In the genomic region with DNA sequence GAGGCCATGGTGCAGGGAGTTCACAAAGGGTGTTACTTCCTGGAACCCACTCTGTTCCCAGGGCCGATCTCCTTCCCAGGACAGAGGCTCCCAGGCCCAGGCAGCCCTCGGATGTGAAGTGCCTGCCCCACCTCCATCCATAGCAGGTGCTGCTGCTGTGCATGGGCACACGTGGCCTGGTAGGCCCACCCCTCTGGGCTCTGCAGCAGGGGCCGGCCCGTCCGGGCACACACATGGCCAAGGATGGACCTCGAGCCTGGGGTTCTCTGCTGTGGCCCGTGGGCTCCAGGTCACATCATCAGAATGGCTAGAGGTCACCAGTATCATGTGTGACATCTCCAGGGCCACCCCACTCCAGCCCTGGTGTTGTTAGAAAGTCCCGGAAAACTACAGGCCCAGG, we compare ENCODE assay signal across 13 cellular contexts.
DNase-seq lines count a peak whose midpoint lies in the region; ATAC-seq and TF ChIP-seq lines count a peak whose summit lies in the region.
"Had no signal": no experiment of that assay in that cellular context is flagged by ENCODE, and none has a peak within 500 bp of the region (broad histone marks: within the 10 kb centered on the region; RNA-seq: fewer than 3 reads in every experiment).

No MANE protein-coding gene starts in this region.

- no peak overlapping the region for H3K9ac ChIP-seq in liver (ENCODE audit: low read depth in 1 of 2, low read length in 2 of 2)

- peaks cover 25% of the 10 kb centered on the region for H3K4me1 Mint-ChIP-seq in activated T-cell treated with anti-CD3 and anti-CD28 coated beads, Interleukin-2, amount 50 U/mL, for 4 hours (ENCODE audit: low read depth)

- H3K9me3 ChIP-seq in liver (ENCODE audit: control insufficient read depth in 4 of 4, low read length in 3 of 4) = no peaks in the 10 kb centered on the region
- no peaks in the 10 kb centered on the region for H3K9me3 ChIP-seq in testis
- H3K9me3 ChIP-seq: pancreas had no signal

- TF ChIP-seq POLR2A in testis (IDR thresholded peaks at IDR 0.05) = no peak

- intact Hi-C loops in testis (cut with DNase I; ENCODE audit: low total_unique reads) = no loop called here

- H3K27me3 Mint-ChIP-seq in activated T-cell treated with anti-CD3 and anti-CD28 coated beads, Interleukin-2, amount 50 U/mL, for 4 hours (ENCODE audit: low read depth) = no peaks in the 10 kb centered on the region
- H3K27me3 Mint-ChIP-seq: stimulated activated naive B cell treated with anti-CD40 and anti-IgM and Interleukin-4, amounts not matched to agents 10 μg/mL and 1 μg/mL and 100 μg/mL, for 72 hours had no signal

- TF ChIP-seq CTCF in liver (IDR thresholded peaks at IDR 0.05; ENCODE audit: low read depth, low read length, missing input control) = no peak
- no peak for TF ChIP-seq CTCF in testis (IDR thresholded peaks at IDR 0.05)

- no peak overlapping the region for H3K4me3 Mint-ChIP-seq in activated T-cell treated with anti-CD3 and anti-CD28 coated beads, Interleukin-2, amount 50 U/mL, for 4 hours
- H3K4me3 Mint-ChIP-seq: stimulated activated naive B cell treated with anti-CD40 and anti-IgM and Interleukin-4, amounts not matched to agents 10 μg/mL and 1 μg/mL and 100 μg/mL, for 72 hours had no signal

- no peaks in the 10 kb centered on the region for H3K36me3 ChIP-seq in H7 (replicated peaks; ENCODE audit: control insufficient read depth, insufficient read depth, low read length)
- H3K36me3 ChIP-seq in liver (ENCODE audit: control insufficient read depth in 4 of 4, insufficient read depth in 3 of 4, low read depth in 1 of 4, low read length in 3 of 4) = no peaks in the 10 kb centered on the region
- H3K36me3 ChIP-seq in testis (ENCODE audit: low read depth, missing control alignments) = no peaks in the 10 kb centered on the region
- H3K36me3 ChIP-seq: pancreas had no signal

- DNase-seq in H7 (peak; percentile 26), substantia nigra (lab: John Stamatoyannopoulos, UW) (peak in 2 of 49 donors; percentile 17 to 31), testis (no peak), superior temporal gyrus (ENCODE audit: extremely low spot score) (no peak)
- no peak for DNase-seq in activated T-cell treated with anti-CD3 and anti-CD28 coated beads, Interleukin-2, amount 50 U/mL, for 4 hours
- DNase-seq: NCI-H1694; NCI-H345; stimulated activated CD4-positive, alpha-beta T cell treated with anti-CD3 and anti-CD28 coated beads, Interleukin-12 subunit alpha, Interleukin-12 subunit beta, amount 100 ng/mL, for 4 hours; stimulated activated naive B cell treated with anti-CD40 and anti-IgM and Interleukin-4, amounts not matched to agents 10 μg/mL and 1 μg/mL and 100 μg/mL, for 72 hours had no signal

- TF ChIP-seq RAD21 in liver (IDR thresholded peaks at IDR 0.05) = no peak

- H3K36me3 Mint-ChIP-seq in activated T-cell treated with anti-CD3 and anti-CD28 coated beads, Interleukin-2, amount 50 U/mL, for 4 hours (ENCODE audit: insufficient read depth) = no peaks in the 10 kb centered on the region

- WGBS in liver = 91% methylated on average over 9 of the region's 9 CpGs
- 87% methylated on average over 7 to 9 of the region's 9 CpGs for WGBS in testis, 2 donors

- H3K4me1 ChIP-seq in liver (ENCODE audit: control insufficient read depth in 4 of 4, insufficient read depth in 4 of 4, low read length in 3 of 4) (peaks cover 12 to 35% (median 24%) of the 10 kb centered on the region in 4 donors), testis (peaks cover 34% of the 10 kb centered on the region)

- H3K27me3 ChIP-seq in H7 (ENCODE audit: control insufficient read depth, insufficient read depth, low read length) (no peaks in the 10 kb centered on the region), liver (ENCODE audit: control insufficient read depth in 4 of 4, insufficient read depth in 4 of 4, low read length in 3 of 4) (no peaks in the 10 kb centered on the region), testis (no peaks in the 10 kb centered on the region)
- H3K27me3 ChIP-seq: pancreas had no signal

- H3K4me3 ChIP-seq in H7 (ENCODE audit: insufficient read depth, low read depth, low read length) (no peak overlapping the region), liver (ENCODE audit: low read depth in 1 of 3, low read length in 3 of 3) (no peak overlapping the region), testis (no peak overlapping the region)
- H3K4me3 ChIP-seq: pancreas had no signal

- H3K9me3 Mint-ChIP-seq in activated T-cell treated with anti-CD3 and anti-CD28 coated beads, Interleukin-2, amount 50 U/mL, for 4 hours = no peaks in the 10 kb centered on the region

- ATAC-seq in activated T-cell treated with anti-CD3 and anti-CD28 coated beads, Interleukin-2, amount 50 U/mL, for 4 hours = no peak
- ATAC-seq in GM21825 (IDR thresholded peaks at IDR 0.05; ENCODE audit: unreplicated experiment) = no peak
- ATAC-seq: pancreas; stimulated activated naive B cell treated with anti-CD40 and anti-IgM and Interleukin-4, amounts not matched to agents 10 μg/mL and 1 μg/mL and 100 μg/mL, for 72 hours had no signal

- H3K27ac ChIP-seq in cingulate gyrus (ENCODE audit: low read depth, low read length) = peak overlapping the region; percentile 97
- H3K27ac ChIP-seq in liver (ENCODE audit: low read depth in 1 of 2, low read length in 2 of 2) = peak overlapping the region; percentile 81 to 84
- peak overlapping the region; percentile 96 for H3K27ac ChIP-seq in substantia nigra (ENCODE audit: low read depth, low read length, poor library complexity, severe bottlenecking)
- H3K27ac ChIP-seq in testis = no peak overlapping the region
- H3K27ac ChIP-seq: pancreas had no signal

TF ChIP-seq in liver, 16 proteins besides CTCF, POLR2A, EP300 and RAD21:
- TF ChIP-seq YY1 (IDR thresholded peaks at IDR 0.05) (no peak), TAF1 (conservative IDR thresholded peaks at IDR 0.05) (no peak), FOXA1 (IDR thresholded peaks at IDR 0.05) (no peak), NR2F2 (IDR thresholded peaks at IDR 0.05) (no peak), RXRA (IDR thresholded peaks at IDR 0.05) (no peak), GABPA (IDR thresholded peaks at IDR 0.05 in 1 of 2, conservative IDR thresholded peaks at IDR 0.05 in 1 of 2) (no peak), FOXA2 (IDR thresholded peaks at IDR 0.05) (no peak), EGR1 (IDR thresholded peaks at IDR 0.05; ENCODE audit: low read depth in 2 of 2) (no peak), HNF4G (IDR thresholded peaks at IDR 0.05) (no peak), JUND (IDR thresholded peaks at IDR 0.05) (no peak), SP1 (IDR thresholded peaks at IDR 0.05) (no peak), HNF4A (conservative IDR thresholded peaks at IDR 0.05) (no peak)
- TF ChIP-seq, protein P1, sequence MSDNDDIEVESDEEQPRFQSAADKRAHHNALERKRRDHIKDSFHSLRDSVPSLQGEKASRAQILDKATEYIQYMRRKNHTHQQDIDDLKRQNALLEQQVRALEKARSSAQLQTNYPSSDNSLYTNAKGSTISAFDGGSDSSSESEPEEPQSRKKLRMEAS (IDR thresholded peaks at IDR 0.05) = no peak
- TF ChIP-seq, protein P2, sequence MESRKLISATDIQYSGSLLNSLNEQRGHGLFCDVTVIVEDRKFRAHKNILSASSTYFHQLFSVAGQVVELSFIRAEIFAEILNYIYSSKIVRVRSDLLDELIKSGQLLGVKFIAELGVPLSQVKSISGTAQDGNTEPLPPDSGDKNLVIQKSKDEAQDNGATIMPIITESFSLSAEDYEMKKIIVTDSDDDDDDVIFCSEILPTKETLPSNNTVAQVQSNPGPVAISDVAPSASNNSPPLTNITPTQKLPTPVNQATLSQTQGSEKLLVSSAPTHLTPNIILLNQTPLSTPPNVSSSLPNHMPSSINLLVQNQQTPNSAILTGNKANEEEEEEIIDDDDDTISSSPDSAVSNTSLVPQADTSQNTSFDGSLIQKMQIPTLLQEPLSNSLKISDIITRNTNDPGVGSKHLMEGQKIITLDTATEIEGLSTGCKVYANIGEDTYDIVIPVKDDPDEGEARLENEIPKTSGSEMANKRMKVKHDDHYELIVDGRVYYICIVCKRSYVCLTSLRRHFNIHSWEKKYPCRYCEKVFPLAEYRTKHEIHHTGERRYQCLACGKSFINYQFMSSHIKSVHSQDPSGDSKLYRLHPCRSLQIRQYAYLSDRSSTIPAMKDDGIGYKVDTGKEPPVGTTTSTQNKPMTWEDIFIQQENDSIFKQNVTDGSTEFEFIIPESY (IDR thresholded peaks at IDR 0.05) = no peak
- TF ChIP-seq, protein P3, sequence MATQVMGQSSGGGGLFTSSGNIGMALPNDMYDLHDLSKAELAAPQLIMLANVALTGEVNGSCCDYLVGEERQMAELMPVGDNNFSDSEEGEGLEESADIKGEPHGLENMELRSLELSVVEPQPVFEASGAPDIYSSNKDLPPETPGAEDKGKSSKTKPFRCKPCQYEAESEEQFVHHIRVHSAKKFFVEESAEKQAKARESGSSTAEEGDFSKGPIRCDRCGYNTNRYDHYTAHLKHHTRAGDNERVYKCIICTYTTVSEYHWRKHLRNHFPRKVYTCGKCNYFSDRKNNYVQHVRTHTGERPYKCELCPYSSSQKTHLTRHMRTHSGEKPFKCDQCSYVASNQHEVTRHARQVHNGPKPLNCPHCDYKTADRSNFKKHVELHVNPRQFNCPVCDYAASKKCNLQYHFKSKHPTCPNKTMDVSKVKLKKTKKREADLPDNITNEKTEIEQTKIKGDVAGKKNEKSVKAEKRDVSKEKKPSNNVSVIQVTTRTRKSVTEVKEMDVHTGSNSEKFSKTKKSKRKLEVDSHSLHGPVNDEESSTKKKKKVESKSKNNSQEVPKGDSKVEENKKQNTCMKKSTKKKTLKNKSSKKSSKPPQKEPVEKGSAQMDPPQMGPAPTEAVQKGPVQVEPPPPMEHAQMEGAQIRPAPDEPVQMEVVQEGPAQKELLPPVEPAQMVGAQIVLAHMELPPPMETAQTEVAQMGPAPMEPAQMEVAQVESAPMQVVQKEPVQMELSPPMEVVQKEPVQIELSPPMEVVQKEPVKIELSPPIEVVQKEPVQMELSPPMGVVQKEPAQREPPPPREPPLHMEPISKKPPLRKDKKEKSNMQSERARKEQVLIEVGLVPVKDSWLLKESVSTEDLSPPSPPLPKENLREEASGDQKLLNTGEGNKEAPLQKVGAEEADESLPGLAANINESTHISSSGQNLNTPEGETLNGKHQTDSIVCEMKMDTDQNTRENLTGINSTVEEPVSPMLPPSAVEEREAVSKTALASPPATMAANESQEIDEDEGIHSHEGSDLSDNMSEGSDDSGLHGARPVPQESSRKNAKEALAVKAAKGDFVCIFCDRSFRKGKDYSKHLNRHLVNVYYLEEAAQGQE (IDR thresholded peaks at IDR 0.05) = no peak
- TF ChIP-seq, protein P4, sequence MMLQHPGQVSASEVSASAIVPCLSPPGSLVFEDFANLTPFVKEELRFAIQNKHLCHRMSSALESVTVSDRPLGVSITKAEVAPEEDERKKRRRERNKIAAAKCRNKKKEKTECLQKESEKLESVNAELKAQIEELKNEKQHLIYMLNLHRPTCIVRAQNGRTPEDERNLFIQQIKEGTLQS (IDR thresholded peaks at IDR 0.05) = no peak

Comparison
In these comparisons a context has a peak if more than half of its experiments do, and no peak if none do; other contexts are left out.
1. H3K27ac ChIP-seq: peak in cingulate gyrus (single experiment), liver (2 of 2) and substantia nigra (single experiment); none in testis (0 of 2).